In the genomic region with DNA sequence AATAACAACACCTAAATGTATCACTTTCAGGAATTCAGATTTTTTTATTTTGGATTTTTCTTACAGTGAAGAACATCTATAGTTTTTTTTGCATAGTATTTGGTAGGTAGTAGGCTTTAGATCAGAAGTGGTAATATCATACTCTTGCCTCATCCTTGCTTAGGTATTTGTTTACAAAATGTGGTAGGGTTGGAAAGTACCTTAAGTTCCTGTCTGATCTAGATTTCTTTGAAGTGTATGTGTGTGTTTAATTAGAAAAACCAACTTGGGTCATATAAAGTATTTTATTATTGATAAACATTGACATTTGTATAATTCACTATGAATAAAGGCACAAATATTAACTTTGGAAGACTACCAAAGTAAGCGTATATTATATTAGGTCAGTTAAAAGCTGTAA, we compare ENCODE assay signal across 11 cellular contexts.
DNase-seq lines count a peak whose midpoint lies in the region; ATAC-seq and TF ChIP-seq lines count a peak whose summit lies in the region.
"Had no signal": no experiment of that assay in that cellular context is flagged by ENCODE, and none has a peak within 500 bp of the region (broad histone marks: within the 10 kb centered on the region; RNA-seq: fewer than 3 reads in every experiment).

No MANE protein-coding gene starts in this region.

- no peak for TF ChIP-seq CTCF in lower lobe of right lung (IDR thresholded peaks at IDR 0.05)

- DNase-seq in NCI-H2029 treated with DMSO at 0.1 percent for 48 hours (lab: John Stamatoyannopoulos, UW) (peak; percentile 63), lower lobe of right lung (no peak), UCSD-AML1 (lab: John Stamatoyannopoulos, UW; ENCODE audit: unreplicated experiment) (no peak)
- no peak for DNase-seq in activated effector memory CD4-positive, alpha-beta T cell treated with anti-CD3 and anti-CD28 coated beads, Interleukin-2, amount 50 U/mL, for 16 hours
- no peak for DNase-seq in stimulated activated CD4-positive, alpha-beta T cell treated with anti-CD3 and anti-CD28 coated beads, Interleukin-4, amount 100 ng/mL, for 4 hours
- DNase-seq in stimulated activated CD4-positive, alpha-beta T cell treated with anti-CD3 and anti-CD28 coated beads, Interleukin-12 subunit alpha, Interleukin-12 subunit beta, amount 100 ng/mL, for 4 hours = no peak
- DNase-seq: mesendoderm; stimulated activated CD4-positive, alpha-beta T cell treated with anti-CD3 and anti-CD28 coated beads, Interleukin-4, amount 100 ng/mL, for 1 hour had no signal

- no peaks in the 10 kb centered on the region for H3K9me3 ChIP-seq in lower lobe of right lung

- intact Hi-C loops in lower lobe of right lung (cut with DNase I) = no loop called here

- no peak overlapping the region for H3K4me3 ChIP-seq in lower lobe of right lung

- H3K27ac ChIP-seq in lower lobe of right lung = no peak overlapping the region
- H3K27ac ChIP-seq: HL-60 had no signal

- H3K4me1 ChIP-seq in lower lobe of right lung = no peaks in the 10 kb centered on the region

- H3K36me3 ChIP-seq in lower lobe of right lung = no peaks in the 10 kb centered on the region

- no peaks in the 10 kb centered on the region for H3K27me3 ChIP-seq in lower lobe of right lung (ENCODE audit: low read depth)

- ATAC-seq in GM18508 (IDR thresholded peaks at IDR 0.05; ENCODE audit: insufficient read depth, unreplicated experiment) (peak; percentile 76), GM21825 (IDR thresholded peaks at IDR 0.05; ENCODE audit: unreplicated experiment) (peak; percentile 55), lower lobe of right lung (peak; percentile 37 to 51)
